ENCODE assay signal across 9 cellular contexts in genomic region chr18:7452331-7452730, GRCh38.
DNase-seq lines count a peak whose midpoint lies in the region; ATAC-seq and TF ChIP-seq lines count a peak whose summit lies in the region.
"Had no signal": no experiment of that assay in that cellular context is flagged by ENCODE, and none has a peak within 500 bp of the region (broad histone marks: within the 10 kb centered on the region; RNA-seq: fewer than 3 reads in every experiment).

No MANE protein-coding gene starts in this region.

- H2BK15ac ChIP-seq in neuronal stem cell (ENCODE audit: low read length): no peak overlapping the region

- peak in 6 of 7 experiments; percentile 50 to 56 (median 54) for TF ChIP-seq CTCF in body of pancreas (IDR thresholded peaks at IDR 0.05)

- H3K79me1 ChIP-seq in neuronal stem cell (ENCODE audit: low read depth, low read length): no peaks in the 10 kb centered on the region

- DNase-seq in NCI-H1092 treated with DMSO at 0.1 percent for 48 hours (lab: John Stamatoyannopoulos, UW): peak; percentile 1
- DNase-seq in NCI-H1092 (lab: John Stamatoyannopoulos, UW): no peak
- DNase-seq in NAMALWA (ENCODE audit: low spot score): peak; percentile 51
- DNase-seq in body of pancreas: peak; percentile 15 to 42 (median 33)
- DNase-seq in kidney glomerular epithelial cell (lab: John Stamatoyannopoulos, UW): peak; percentile 46
- DNase-seq in neuronal stem cell (ENCODE audit: low spot score): no peak
- DNase-seq in GM19240 (ENCODE audit: insufficient read length, low spot score): no peak
- DNase-seq: naive B cell had no signal

- H3K27me3 ChIP-seq in body of pancreas (no peaks in the 10 kb centered on the region), neuronal stem cell (ENCODE audit: control insufficient read depth in 3 of 3, insufficient read depth in 3 of 3, low read depth in 1 of 3, low read length in 3 of 3) (peaks cover 0 to 10% (median 0%) of the 10 kb centered on the region in 3 experiments)

- H3K27ac ChIP-seq in body of pancreas: no peak overlapping the region
- H3K27ac ChIP-seq in neuronal stem cell (replicated peaks; ENCODE audit: low read length): no peak overlapping the region

- H3K4me3 ChIP-seq in body of pancreas: no peak overlapping the region
- H3K4me3 ChIP-seq in neuronal stem cell (ENCODE audit: low read length in 2 of 2): no peak overlapping the region

- H3K18ac ChIP-seq in neuronal stem cell (ENCODE audit: low read length): no peak overlapping the region

- intact Hi-C loops in body of pancreas (cut with DNase I): no loop called here

- no peak overlapping the region for H2BK5ac ChIP-seq in neuronal stem cell (ENCODE audit: low read length)

- H3K9me3 ChIP-seq in body of pancreas (no peaks in the 10 kb centered on the region), neuronal stem cell (replicated peaks in 1 of 2; ENCODE audit: control insufficient read depth in 2 of 2, insufficient read depth in 1 of 2, low read depth in 1 of 2, low read length in 2 of 2) (no peaks in the 10 kb centered on the region)

- no peak overlapping the region for H4K8ac ChIP-seq in neuronal stem cell (ENCODE audit: low read depth, low read length)

- no peak overlapping the region for H2AK5ac ChIP-seq in neuronal stem cell (ENCODE audit: low read depth, low read length)

- H3K36me3 ChIP-seq in body of pancreas (replicated peaks in 1 of 2; ENCODE audit: insufficient read depth in 1 of 2, low read depth in 2 of 2) (no peaks in the 10 kb centered on the region), neuronal stem cell (replicated peaks in 1 of 2; ENCODE audit: control insufficient read depth in 2 of 2, insufficient read depth in 2 of 2, low read length in 2 of 2) (no peaks in the 10 kb centered on the region)

- H3K23ac ChIP-seq in neuronal stem cell (ENCODE audit: low read depth, low read length, poor library complexity): no peak overlapping the region

- H2AFZ ChIP-seq in neuronal stem cell (ENCODE audit: low read length): no peak overlapping the region

- TF ChIP-seq POLR2A in body of pancreas (IDR thresholded peaks at IDR 0.05): no peak

- H4K91ac ChIP-seq in neuronal stem cell (ENCODE audit: low read depth, low read length, poor library complexity): no peak overlapping the region

- no peak overlapping the region for H3K14ac ChIP-seq in neuronal stem cell (ENCODE audit: low read length)

- no peak overlapping the region for H3K4ac ChIP-seq in neuronal stem cell (ENCODE audit: low read length)

- H3K4me2 ChIP-seq in neuronal stem cell (ENCODE audit: insufficient read depth, low read length, poor library complexity, severe bottlenecking): no peak overlapping the region

- H2BK120ac ChIP-seq in neuronal stem cell (ENCODE audit: low read depth, low read length): no peak overlapping the region

- H3K4me1 ChIP-seq in body of pancreas (no peaks in the 10 kb centered on the region), neuronal stem cell (ENCODE audit: control insufficient read depth in 2 of 2, insufficient read depth in 1 of 2, low read depth in 1 of 2, low read length in 2 of 2) (peaks cover 0 to 7% of the 10 kb centered on the region in 2 donors)

- no peak overlapping the region for H3K9ac ChIP-seq in neuronal stem cell (ENCODE audit: low read depth, low read length, poor library complexity)

- 12 to 20% methylated on average over 6 of the region's 6 CpGs for WGBS in body of pancreas, 2 donors
- WGBS in neuronal stem cell (ENCODE audit: extremely low coverage in 2 of 2, insufficient read length in 2 of 2, insufficient replicate concordance in 1 of 2), 2 donors: no CpG with 5 or more reads among the region's 6 CpGs

- no peak overlapping the region for H2BK12ac ChIP-seq in neuronal stem cell (ENCODE audit: low read length)

- ATAC-seq in body of pancreas (peak; percentile 62), GM19397 (IDR thresholded peaks at IDR 0.05; ENCODE audit: unreplicated experiment) (no peak)

Comparison
In these comparisons a context has a peak if more than half of its experiments do, and no peak if none do; other contexts are left out.
1. DNase-seq: peak in NCI-H1092 treated with DMSO at 0.1 percent for 48 hours (single experiment), NAMALWA (single experiment), body of pancreas (4 of 4) and kidney glomerular epithelial cell (single experiment); none in NCI-H1092 (single experiment), neuronal stem cell (single experiment) and GM19240 (single experiment).